2 cellular contexts compared by ENCODE assay signal in genomic region chr16:10429299-10429969, GRCh38. TPM values are rescaled to one million over a fixed set of nuclear protein-coding genes. Genes with fewer than 3 reads are reported as not detected.
"Had no signal": no experiment of that assay in that cellular context is flagged by ENCODE, and none has a peak within 500 bp of the region (broad histone marks: within the 10 kb centered on the region; RNA-seq: fewer than 3 reads in every experiment).

No MANE protein-coding gene starts in this region.

RNA-seq across cellular contexts. Expression of gene ATF7IP2, which starts 43.6 kb away (rescaled TPM):
- total RNA-seq: ascending aorta, SJCRH30 had no signal
